1 cellular context compared by ENCODE assay signal in genomic region chr1:167462341-167462740, GRCh38.
TF ChIP-seq lines count a peak whose summit lies in the region.

No MANE protein-coding gene starts in this region.

TF ChIP-seq in IMR-90, 13 proteins besides CTCF, POLR2A, EP300 and RAD21:
- no peak for TF ChIP-seq USF2 (IDR thresholded peaks at IDR 0.05; ENCODE audit: low read depth, low read length)
- no peak for TF ChIP-seq ELK1 (IDR thresholded peaks at IDR 0.05; ENCODE audit: borderline replicate concordance, low read depth, low read length)
- no peak for TF ChIP-seq MAFK (IDR thresholded peaks at IDR 0.05; ENCODE audit: low read depth, low read length)
- TF ChIP-seq MXI1 (IDR thresholded peaks at IDR 0.05; ENCODE audit: borderline replicate concordance, low read depth, low read length), result no peak
- no peak for TF ChIP-seq RFX5 (IDR thresholded peaks at IDR 0.05; ENCODE audit: low read depth, low read length)
- no peak for TF ChIP-seq SMC3 (IDR thresholded peaks at IDR 0.05; ENCODE audit: low read depth, low read length)
- TF ChIP-seq RCOR1 (IDR thresholded peaks at IDR 0.05; ENCODE audit: insufficient replicate concordance, low read length), result no peak
- no peak for TF ChIP-seq BHLHE40 (IDR thresholded peaks at IDR 0.05; ENCODE audit: low read depth, low read length)
- no peak for TF ChIP-seq CHD1 (IDR thresholded peaks at IDR 0.05; ENCODE audit: low read depth, low read length)
- TF ChIP-seq FOS (IDR thresholded peaks at IDR 0.05; ENCODE audit: low read depth, low read length), result no peak
- TF ChIP-seq MAZ (IDR thresholded peaks at IDR 0.05; ENCODE audit: borderline replicate concordance, low read depth, low read length), result no peak
- no peak for TF ChIP-seq NFE2L2 (IDR thresholded peaks at IDR 0.05; ENCODE audit: low read depth, low read length)
- TF ChIP-seq CEBPB (IDR thresholded peaks at IDR 0.05; ENCODE audit: low read depth, low read length), result no peak
TF ChIP-seq in IMR-90: peak in this region for 0.
